ENCODE assay signal across 8 cellular contexts in the genomic region with DNA sequence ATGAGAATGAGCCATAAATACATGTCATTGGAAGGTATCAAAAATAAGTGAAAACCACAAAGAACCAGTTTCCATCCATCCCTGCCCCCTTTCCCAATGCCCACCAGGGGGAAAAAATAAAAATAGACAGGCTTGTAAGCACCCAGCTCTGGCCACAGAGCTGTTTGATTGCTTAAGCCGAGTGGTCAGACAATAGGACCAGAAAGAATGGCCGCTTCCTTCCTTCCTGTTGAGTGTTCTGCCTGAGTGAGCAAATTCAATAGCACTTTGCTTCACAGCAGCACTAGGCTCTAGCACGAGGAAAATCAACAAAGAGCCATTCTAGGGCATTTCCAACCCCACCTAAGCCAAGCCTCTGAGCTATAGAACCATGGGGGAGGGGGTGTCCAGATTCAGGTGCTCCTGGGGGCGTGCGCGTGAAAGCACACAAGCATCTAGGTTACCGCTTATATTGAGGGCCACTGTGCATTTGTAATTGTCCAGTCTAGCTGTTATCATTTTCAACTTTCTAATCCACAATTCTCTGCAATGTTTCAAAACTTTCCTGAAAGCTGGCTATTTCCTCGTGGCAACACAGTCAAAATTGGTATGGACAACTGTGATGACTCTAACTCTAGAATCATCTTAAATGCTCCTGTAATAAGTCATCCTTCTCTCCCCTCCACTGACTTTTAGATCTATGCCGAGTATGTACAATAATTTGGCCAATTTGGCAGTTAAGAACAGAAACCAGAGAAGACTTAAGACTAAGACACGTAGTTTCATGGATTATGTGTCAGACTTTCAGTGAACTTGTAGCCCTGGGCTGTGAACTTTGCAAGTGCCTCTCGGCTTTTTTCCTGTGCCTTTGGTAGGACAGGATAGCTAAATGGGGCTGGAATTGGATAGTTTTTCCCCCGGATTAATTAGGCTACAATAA.
DNase-seq lines count a peak whose midpoint lies in the region; ATAC-seq and TF ChIP-seq lines count a peak whose summit lies in the region.

No MANE protein-coding gene starts in this region.

- H3K4me1 Mint-ChIP-seq in T-cell = no peaks in the 10 kb centered on the region

- intact Hi-C loops in breast epithelium (cut with DNase I; ENCODE audit: low total_unique reads) = loop anchor here (5.0 kb wide), 1 partner anchor 1029 kb away; no protein-coding TSS in a partner anchor

- no peaks in the 10 kb centered on the region for H3K4me1 ChIP-seq in breast epithelium

- TF ChIP-seq CTCF in breast epithelium (IDR thresholded peaks at IDR 0.05) = no peak

- no peak for TF ChIP-seq POLR2A in breast epithelium (IDR thresholded peaks at IDR 0.05)
- no peak for TF ChIP-seq POLR2A in GM18505 (IDR thresholded peaks at IDR 0.05; ENCODE audit: borderline replicate concordance, extremely low read depth, insufficient read depth, insufficient read length)

- H3K36me3 ChIP-seq in breast epithelium = no peaks in the 10 kb centered on the region

- H3K27me3 Mint-ChIP-seq in T-cell = peaks cover 0 to 10% of the 10 kb centered on the region in 2 donors

- DNase-seq in C1 segment of cervical spinal cord (lab: John Stamatoyannopoulos, UW) = peak in 11 of 14 donors; percentile 2 to 50 (median 37)
- DNase-seq in NCI-H1436 (lab: John Stamatoyannopoulos, UW) = peak; percentile 35
- peak in 37 of 58 donors; percentile 3 to 65 (median 19) for DNase-seq in anterior cingulate cortex (lab: John Stamatoyannopoulos, UW)
- peak; percentile 76 for DNase-seq in left kidney (ENCODE audit: low read depth, low spot score)
- no peak for DNase-seq in breast epithelium (ENCODE audit: low spot score in 2 of 2)
- no peak for DNase-seq in T-cell
- no peak for DNase-seq in NCI-H1694 (lab: John Stamatoyannopoulos, UW)

- H3K4me3 ChIP-seq in breast epithelium = no peak overlapping the region

- H3K9me3 ChIP-seq in breast epithelium = no peaks in the 10 kb centered on the region

- H3K27ac ChIP-seq in breast epithelium = peak overlapping the region in 1 of 2 donors; percentile 12

- no peaks in the 10 kb centered on the region for H3K27me3 ChIP-seq in breast epithelium

- peaks cover 0 to 7% (median 0%) of the 10 kb centered on the region in 3 donors for H3K9me3 Mint-ChIP-seq in T-cell

- ATAC-seq in T-cell (replicated peaks in 1 of 4) (no peak), GM18505 (IDR thresholded peaks at IDR 0.05; ENCODE audit: unreplicated experiment) (no peak)

- no peaks in the 10 kb centered on the region for H3K36me3 Mint-ChIP-seq in T-cell

- no peak overlapping the region for H3K27ac Mint-ChIP-seq in T-cell

- H3K4me3 Mint-ChIP-seq in T-cell = no peak overlapping the region

- POLR2A ChIA-PET in T-cell (lab: Charles Lee) = no interaction called here

- CTCF ChIA-PET in T-cell (lab: Charles Lee) = no interaction called here

Comparison
In these comparisons a context has a peak if more than half of its experiments do, and no peak if none do; other contexts are left out.
1. DNase-seq: peak in C1 segment of cervical spinal cord (11 of 14), NCI-H1436 (single experiment), anterior cingulate cortex (37 of 58) and left kidney (single experiment); none in breast epithelium (0 of 2), T-cell (0 of 34) and NCI-H1694 (single experiment).